1 cellular context compared by ENCODE assay signal in genomic region chr12:131921866-131922769, GRCh38.
TF ChIP-seq lines count a peak whose summit lies in the region.

No MANE protein-coding gene starts in this region.

TF ChIP-seq in IMR-90, 13 proteins besides CTCF, POLR2A, EP300 and RAD21:
- TF ChIP-seq ELK1 (IDR thresholded peaks at IDR 0.05; ENCODE audit: borderline replicate concordance, low read depth, low read length) (no peak), RCOR1 (IDR thresholded peaks at IDR 0.05; ENCODE audit: insufficient replicate concordance, low read length) (no peak), CEBPB (IDR thresholded peaks at IDR 0.05; ENCODE audit: low read depth, low read length) (no peak), RFX5 (IDR thresholded peaks at IDR 0.05; ENCODE audit: low read depth, low read length) (no peak), BHLHE40 (IDR thresholded peaks at IDR 0.05; ENCODE audit: low read depth, low read length) (no peak), MAZ (IDR thresholded peaks at IDR 0.05; ENCODE audit: borderline replicate concordance, low read depth, low read length) (no peak), CHD1 (IDR thresholded peaks at IDR 0.05; ENCODE audit: low read depth, low read length) (no peak), USF2 (IDR thresholded peaks at IDR 0.05; ENCODE audit: low read depth, low read length) (no peak), FOS (IDR thresholded peaks at IDR 0.05; ENCODE audit: low read depth, low read length) (no peak), MXI1 (IDR thresholded peaks at IDR 0.05; ENCODE audit: borderline replicate concordance, low read depth, low read length) (no peak), NFE2L2 (IDR thresholded peaks at IDR 0.05; ENCODE audit: low read depth, low read length) (no peak)
